Comparison of ENCODE assay signal across 10 cellular contexts in the genomic region with DNA sequence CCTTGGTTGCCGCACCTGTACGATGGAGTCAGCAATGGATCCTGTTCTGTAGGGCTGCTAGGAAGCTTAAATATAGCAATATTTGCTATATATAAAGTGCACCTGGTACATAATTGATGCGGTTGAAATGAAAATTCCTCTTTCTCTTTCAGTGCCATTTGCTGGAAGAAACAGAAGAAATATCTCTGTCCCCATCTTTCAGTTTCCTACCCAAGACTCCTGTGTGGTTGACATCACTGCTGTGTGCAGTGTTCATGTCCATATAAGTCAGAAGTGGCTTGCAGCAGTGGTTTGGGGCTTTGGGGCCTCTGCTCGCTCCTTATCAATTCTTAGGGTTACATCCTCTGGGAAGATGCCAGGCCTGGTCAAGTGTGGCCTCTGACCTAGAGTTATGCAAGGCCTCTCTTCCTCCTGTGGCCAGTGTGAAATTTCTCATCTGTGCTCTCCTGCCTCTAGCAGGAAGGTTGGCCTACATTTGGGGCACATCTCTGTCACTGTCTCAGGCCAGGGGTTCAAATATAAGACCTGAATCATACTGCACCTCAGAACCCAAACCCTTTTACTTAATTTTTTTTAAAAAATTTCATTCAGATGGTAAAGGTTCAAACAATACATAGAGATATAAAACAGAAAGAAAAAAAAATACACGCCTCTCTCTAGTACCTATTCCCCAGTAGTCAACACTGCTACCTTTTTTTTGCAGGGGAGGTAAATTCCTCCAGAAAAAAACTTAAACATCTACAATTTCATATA. TPM values are rescaled to one million over a fixed set of nuclear protein-coding genes. Genes with fewer than 3 reads are reported as not detected.
DNase-seq lines count a peak whose midpoint lies in the region; ATAC-seq and TF ChIP-seq lines count a peak whose summit lies in the region.
"Had no signal": no experiment of that assay in that cellular context is flagged by ENCODE, and none has a peak within 500 bp of the region (broad histone marks: within the 10 kb centered on the region; RNA-seq: fewer than 3 reads in every experiment).

No MANE protein-coding gene starts in this region.

- peak overlapping the region; percentile 77 for H3K27ac Mint-ChIP-seq in activated CD4-positive, alpha-beta T cell treated with anti-CD3 and anti-CD28 coated beads, Interleukin-2, amount 10 ng/mL, durations not matched to agents 24 days and 14 days
- peak overlapping the region; percentile 81 for H3K27ac Mint-ChIP-seq in T-helper 1 cell treated with Interleukin-12 subunit alpha and Interleukin-12 subunit beta and Interleukin-4 antibody, amounts not matched to agents 30 μg/mL and 1 μg/mL, for 36 hours
- peak overlapping the region; percentile 92 to 94 for H3K27ac Mint-ChIP-seq in natural killer cell

- H3K36me3 ChIP-seq in aorta (ENCODE audit: control insufficient read depth in 1 of 2, insufficient read depth in 2 of 2, low read length in 1 of 2), result no peaks in the 10 kb centered on the region

- intact Hi-C loops in activated CD4-positive, alpha-beta T cell treated with anti-CD3 and anti-CD28 coated beads, Interleukin-2, amount 10 ng/mL, durations not matched to agents 24 days and 14 days (cut with micrococcal nuclease), result loop anchor here (1.0 to 5.0 kb wide), 3 partner anchors 9 to 35 kb away; partner anchors contain the start of gene MAPKAPK2
- intact Hi-C loops in natural killer cell (cut with micrococcal nuclease) (loop anchor here (2.0 kb wide), 1 partner anchor 15 kb away; no protein-coding TSS in a partner anchor), aorta (cut with DNase I) (no loop called here)

- ATAC-seq in HG02973 (IDR thresholded peaks at IDR 0.05; ENCODE audit: unreplicated experiment) (peak; percentile 58), natural killer cell (no peak), aorta (ENCODE audit: low FRiP score) (no peak)

- H3K36me3 Mint-ChIP-seq in activated CD4-positive, alpha-beta T cell treated with anti-CD3 and anti-CD28 coated beads, Interleukin-2, amount 10 ng/mL, durations not matched to agents 24 days and 14 days (ENCODE audit: low read depth), result peaks cover 2% of the 10 kb centered on the region
- H3K36me3 Mint-ChIP-seq in T-helper 1 cell treated with Interleukin-12 subunit alpha and Interleukin-12 subunit beta and Interleukin-4 antibody, amounts not matched to agents 30 μg/mL and 1 μg/mL, for 36 hours (ENCODE audit: low read depth), result peaks cover 3% of the 10 kb centered on the region
- H3K36me3 Mint-ChIP-seq in natural killer cell, result no peaks in the 10 kb centered on the region

- WGBS in aorta, 2 donors, result 88 to 92% methylated on average over 5 of the region's 5 CpGs

- no peaks in the 10 kb centered on the region for H3K9me3 ChIP-seq in aorta (ENCODE audit: control insufficient read depth, low read length)

- peaks cover 0 to 2% of the 10 kb centered on the region in 2 donors for H3K4me1 ChIP-seq in aorta (ENCODE audit: control insufficient read depth in 1 of 2, insufficient read depth in 2 of 2, low read length in 2 of 2)

- H3K27me3 Mint-ChIP-seq in activated CD4-positive, alpha-beta T cell treated with anti-CD3 and anti-CD28 coated beads, Interleukin-2, amount 10 ng/mL, durations not matched to agents 24 days and 14 days, result no peaks in the 10 kb centered on the region
- H3K27me3 Mint-ChIP-seq in T-helper 1 cell treated with Interleukin-12 subunit alpha and Interleukin-12 subunit beta and Interleukin-4 antibody, amounts not matched to agents 30 μg/mL and 1 μg/mL, for 36 hours (ENCODE audit: low read depth), result no peaks in the 10 kb centered on the region
- no peaks in the 10 kb centered on the region for H3K27me3 Mint-ChIP-seq in natural killer cell (ENCODE audit: low read depth in 2 of 2)

- no peak overlapping the region for H3K27ac ChIP-seq in aorta (ENCODE audit: low read depth in 1 of 2, low read length in 2 of 2)

- peaks cover 61% of the 10 kb centered on the region for H3K4me1 Mint-ChIP-seq in activated CD4-positive, alpha-beta T cell treated with anti-CD3 and anti-CD28 coated beads, Interleukin-2, amount 10 ng/mL, durations not matched to agents 24 days and 14 days
- H3K4me1 Mint-ChIP-seq in T-helper 1 cell treated with Interleukin-12 subunit alpha and Interleukin-12 subunit beta and Interleukin-4 antibody, amounts not matched to agents 30 μg/mL and 1 μg/mL, for 36 hours (ENCODE audit: low read depth), result peaks cover 64% of the 10 kb centered on the region
- peaks cover 80 to 83% of the 10 kb centered on the region in 2 donors for H3K4me1 Mint-ChIP-seq in natural killer cell

- H3K4me3 Mint-ChIP-seq in activated CD4-positive, alpha-beta T cell treated with anti-CD3 and anti-CD28 coated beads, Interleukin-2, amount 10 ng/mL, durations not matched to agents 24 days and 14 days, result peak overlapping the region; percentile 27
- peak overlapping the region; percentile 49 for H3K4me3 Mint-ChIP-seq in T-helper 1 cell treated with Interleukin-12 subunit alpha and Interleukin-12 subunit beta and Interleukin-4 antibody, amounts not matched to agents 30 μg/mL and 1 μg/mL, for 36 hours
- H3K4me3 Mint-ChIP-seq in natural killer cell, result peak overlapping the region; percentile 84

- no peaks in the 10 kb centered on the region for H3K27me3 ChIP-seq in aorta (ENCODE audit: control insufficient read depth in 1 of 2, insufficient read depth in 2 of 2, low read length in 1 of 2)

- no peak for TF ChIP-seq CTCF in natural killer cell (IDR thresholded peaks at IDR 0.05)

- DNase-seq in activated CD4-positive, alpha-beta T cell treated with anti-CD3 and anti-CD28 coated beads, Interleukin-2, amount 10 ng/mL, durations not matched to agents 24 days and 14 days, result peak; percentile 80
- DNase-seq in activated CD4-positive, alpha-beta T cell treated with anti-CD3 and anti-CD28 coated beads, Interleukin-2, amount 50 U/mL, for 1 hour, result no peak
- DNase-seq in natural killer cell (no peak), NCI-H345 treated with DMSO at 0.1 percent for 48 hours (lab: John Stamatoyannopoulos, UW; ENCODE audit: unreplicated experiment) (no peak), NCI-H1694 treated with DMSO at 0.1 percent for 48 hours (lab: John Stamatoyannopoulos, UW) (no peak), aorta (no peak)

- H3K9me3 Mint-ChIP-seq in activated CD4-positive, alpha-beta T cell treated with anti-CD3 and anti-CD28 coated beads, Interleukin-2, amount 10 ng/mL, durations not matched to agents 24 days and 14 days, result no peaks in the 10 kb centered on the region
- H3K9me3 Mint-ChIP-seq in T-helper 1 cell treated with Interleukin-12 subunit alpha and Interleukin-12 subunit beta and Interleukin-4 antibody, amounts not matched to agents 30 μg/mL and 1 μg/mL, for 36 hours, result no peaks in the 10 kb centered on the region
- no peaks in the 10 kb centered on the region for H3K9me3 Mint-ChIP-seq in natural killer cell

- H3K4me3 ChIP-seq in aorta (ENCODE audit: low read length in 2 of 2), result no peak overlapping the region

RNA-seq across cellular contexts. Expression of gene MAPKAPK2, which starts 32.7 kb away (rescaled TPM):
- total RNA-seq in activated CD4-positive, alpha-beta T cell treated with anti-CD3 and anti-CD28 coated beads, Interleukin-2, amount 10 ng/mL, durations not matched to agents 24 days and 14 days, result 95.1 and 97.4 TPM in 2 replicates
- total RNA-seq in natural killer cell (100 to 1,000 TPM; 137 to 197 (median 178) TPM), aorta (100 to 1,000 TPM in 1 of 2 donors, 10 to 100 TPM in 1; 81.3 to 117 TPM)
- polyA plus RNA-seq in aorta, result 10 to 100 TPM; 40.2 to 54.1 TPM

RNA-seq across cellular contexts. Expression of gene IL19, which starts 53.2 kb away (rescaled TPM):
- not detected in 2 replicates for total RNA-seq in activated CD4-positive, alpha-beta T cell treated with anti-CD3 and anti-CD28 coated beads, Interleukin-2, amount 10 ng/mL, durations not matched to agents 24 days and 14 days
- total RNA-seq in natural killer cell (not detected), aorta (not detected)
- polyA plus RNA-seq in aorta, result not detected
- total RNA-seq: glomerular endothelial cell had no signal

RNA-seq across cellular contexts. Expression of gene IL10, which starts 54.9 kb away (rescaled TPM):
- total RNA-seq in activated CD4-positive, alpha-beta T cell treated with anti-CD3 and anti-CD28 coated beads, Interleukin-2, amount 10 ng/mL, durations not matched to agents 24 days and 14 days, result 3.4 TPM in 2 replicates
- 1 to 10 TPM in 1 of 3 donors, not detected in 2; 1.0 TPM for total RNA-seq in natural killer cell
- 10 to 100 TPM in 1 of 2 donors, 1 to 10 TPM in 1; 2.7 to 12.6 TPM for total RNA-seq in aorta
- polyA plus RNA-seq in aorta, result 1 to 10 TPM; 3.0 to 4.3 TPM
- total RNA-seq: glomerular endothelial cell, SK-MEL-5 had no signal

Comparison
In these comparisons a context has a peak if more than half of its experiments do, and no peak if none do; other contexts are left out.
1. H3K4me3 Mint-ChIP-seq: peak in every context shown above with its lines; median percentile 84 in natural killer cell; 49 in T-helper 1 cell treated with Interleukin-12 subunit alpha and Interleukin-12 subunit beta and Interleukin-4 antibody, amounts not matched to agents 30 μg/mL and 1 μg/mL, for 36 hours; 27 in activated CD4-positive, alpha-beta T cell treated with anti-CD3 and anti-CD28 coated beads, Interleukin-2, amount 10 ng/mL, durations not matched to agents 24 days and 14 days.
2. intact Hi-C loops: an anchor here in activated CD4-positive, alpha-beta T cell treated with anti-CD3 and anti-CD28 coated beads, Interleukin-2, amount 10 ng/mL, durations not matched to agents 24 days and 14 days (1.0 to 5.0 kb wide) and natural killer cell (2.0 kb wide); none called in aorta.